ENCODE assay signal across 8 cellular contexts in the genomic region with DNA sequence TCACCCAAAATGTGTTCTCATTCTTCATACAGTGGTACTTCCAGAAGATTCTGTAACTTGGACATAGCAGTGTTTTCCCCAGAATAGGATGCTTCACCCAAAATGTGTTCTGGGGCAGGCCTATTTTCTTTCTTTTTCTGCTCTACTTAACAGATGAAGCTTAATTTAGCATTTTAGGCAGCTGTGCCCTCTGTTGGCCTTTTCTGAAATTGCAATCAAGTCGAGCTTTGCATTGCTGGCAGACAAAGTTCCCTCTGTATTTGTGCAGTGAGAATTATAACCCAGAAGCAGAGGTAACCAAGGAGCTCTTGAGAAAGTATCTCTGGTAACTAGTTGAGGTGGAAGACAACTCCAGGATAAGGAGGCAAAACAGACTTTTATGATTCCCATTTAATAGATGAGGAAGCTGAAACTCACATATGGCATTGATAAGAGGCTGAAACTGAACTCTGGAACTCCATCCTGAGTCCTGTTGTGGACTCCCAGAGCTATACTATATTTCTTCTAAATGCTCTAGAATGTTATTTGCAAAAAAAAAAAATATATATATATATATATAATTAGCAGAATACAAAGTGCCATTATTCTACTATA. TPM values are rescaled to one million over a fixed set of nuclear protein-coding genes. Genes with fewer than 3 reads are reported as not detected.
DNase-seq lines count a peak whose midpoint lies in the region; TF ChIP-seq lines count a peak whose summit lies in the region.

No MANE protein-coding gene starts in this region.

- TF ChIP-seq POLR2A in lower leg skin (IDR thresholded peaks at IDR 0.05) (no peak), tibial nerve (IDR thresholded peaks at IDR 0.05) (no peak)

- no peak overlapping the region for H3K4me2 ChIP-seq in mammary epithelial cell (ENCODE audit: insufficient read depth, low read depth, low read length)

- 0% methylated on average over 1 of the region's 1 CpG for WGBS in mammary epithelial cell (ENCODE audit: low coverage, missing lambda C conversion rate)
- 0% methylated on average over 1 of the region's 1 CpG for WGBS in lower leg skin, 2 donors
- WGBS in tibial nerve, 2 donors: 0% methylated on average over 1 of the region's 1 CpG

- in situ Hi-C loops in mammary epithelial cell (cut with MboI; ENCODE audit: low sequenced_read_pairs in 2 of 2): no loop called here

- no peaks in the 10 kb centered on the region for H3K79me2 ChIP-seq in mammary epithelial cell (ENCODE audit: insufficient read depth, low read length)

- intact Hi-C loops in mammary epithelial cell (cut with micrococcal nuclease) (loop anchor here (5.0 kb wide), 1 partner anchor 192 kb away; no protein-coding TSS in a partner anchor), lower leg skin (cut with DNase I; ENCODE audit: low total_unique reads) (no loop called here)

- H3K9ac ChIP-seq in mammary epithelial cell (ENCODE audit: insufficient read depth, low read length): no peak overlapping the region

- H2AFZ ChIP-seq in mammary epithelial cell (ENCODE audit: low read depth, low read length): no peak overlapping the region

- H3K9me3 ChIP-seq in AG04450 (ENCODE audit: control insufficient read depth, insufficient read depth, low read length): no peaks in the 10 kb centered on the region
- H3K9me3 ChIP-seq in mammary epithelial cell (replicated peaks; ENCODE audit: insufficient read depth, low read length): no peaks in the 10 kb centered on the region
- no peaks in the 10 kb centered on the region for H3K9me3 ChIP-seq in tibial nerve

- no peaks in the 10 kb centered on the region for H4K20me1 ChIP-seq in mammary epithelial cell (ENCODE audit: insufficient read depth, low read length)

- TF ChIP-seq CTCF in AG04450 (IDR thresholded peaks at IDR 0.05; ENCODE audit: low read depth, low read length) (peak; percentile 75), GM10248 (IDR thresholded peaks at IDR 0.05; ENCODE audit: control extremely low read depth, extremely low read depth, low read depth, missing control alignments) (peak; percentile 78), mammary epithelial cell (conservative IDR thresholded peaks at IDR 0.05 in 1 of 2, IDR thresholded peaks at IDR 0.05 in 1 of 2; ENCODE audit: extremely low read depth in 1 of 2, insufficient read depth in 1 of 2, low read depth in 1 of 2, low read length in 2 of 2) (peak; percentile 65 to 82), lower leg skin (IDR thresholded peaks at IDR 0.05) (no peak), tibial nerve (IDR thresholded peaks at IDR 0.05) (peak; percentile 58 to 72 (median 61))

- dilution Hi-C loops in mammary epithelial cell (cut with HindIII; ENCODE audit: low sequenced_read_pairs): no loop called here

- TF ChIP-seq EP300 in tibial nerve (IDR thresholded peaks at IDR 0.05): no peak

- no peaks in the 10 kb centered on the region for H3K36me3 ChIP-seq in mammary epithelial cell (ENCODE audit: insufficient read depth, low read length)
- peaks cover 0 to 10% (median 0%) of the 10 kb centered on the region in 3 donors for H3K36me3 ChIP-seq in tibial nerve

- CTCF ChIA-PET in AG04450 (lab: Charles Lee) (interaction anchor here (0.5 to 5.4 kb wide), 32 partner anchors 10 to 810 kb away, joined by 3 to 84 read pairs (median 4); no protein-coding TSS in a partner anchor), GM10248 (lab: Yijun Ruan, JAX) (interaction anchor here (0.7 to 4.0 kb wide), 24 partner anchors 8 to 755 kb away, joined by 3 to 37 read pairs (median 4); no protein-coding TSS in a partner anchor), mammary epithelial cell (lab: Charles Lee; ENCODE audit: low non-redundant PET) (no interaction called here)

- no peak overlapping the region for H3K27ac ChIP-seq in AG04450 (ENCODE audit: low read depth, low read length)
- H3K27ac ChIP-seq in mammary epithelial cell (ENCODE audit: insufficient read depth, low read depth, low read length): no peak overlapping the region
- H3K27ac ChIP-seq in tibial nerve: no peak overlapping the region

- H3K4me3 ChIP-seq in AG04450 (ENCODE audit: low read depth, low read length): no peak overlapping the region
- H3K4me3 ChIP-seq in mammary epithelial cell (replicated peaks in 1 of 3; ENCODE audit: insufficient read depth in 1 of 3, low read depth in 2 of 3, low read length in 3 of 3): no peak overlapping the region
- no peak overlapping the region for H3K4me3 ChIP-seq in lower leg skin (ENCODE audit: low read depth, poor library complexity, severe bottlenecking)
- no peak overlapping the region for H3K4me3 ChIP-seq in tibial nerve

- POLR2A ChIA-PET in AG04450 (lab: Yijun Ruan, JAX) (no interaction called here), GM10248 (lab: Yijun Ruan, JAX) (no interaction called here)

- H3K27me3 ChIP-seq in AG04450 (ENCODE audit: control insufficient read depth, insufficient read depth, low read length) (no peaks in the 10 kb centered on the region), mammary epithelial cell (ENCODE audit: insufficient read depth, low read length) (no peaks in the 10 kb centered on the region), tibial nerve (no peaks in the 10 kb centered on the region)

- H3K4me1 ChIP-seq in mammary epithelial cell (ENCODE audit: insufficient read depth, low read length): no peaks in the 10 kb centered on the region
- H3K4me1 ChIP-seq in tibial nerve: no peaks in the 10 kb centered on the region

- no TSS peak for BruUV-seq in mammary epithelial cell (replicated peaks; lab: Mats Ljungman, UMichigan)

- DNase-seq in AG04450 (ENCODE audit: low read depth, low spot score): peak; percentile 11
- DNase-seq in GM10248 (ENCODE audit: extremely low spot score): peak; percentile 45
- DNase-seq in HuH-7.5 (ENCODE audit: low spot score): peak; percentile 36
- peak; percentile 50 for DNase-seq in RKO (ENCODE audit: low spot score)
- DNase-seq in mammary epithelial cell: peak; percentile 34
- DNase-seq in lower leg skin (ENCODE audit: low spot score in 2 of 2): peak; percentile 25 to 32
- peak in 1 of 2 donors; percentile 64 for DNase-seq in tibial nerve (ENCODE audit: low spot score in 2 of 2)
- no peak for DNase-seq in amniotic stem cell (lab: John Stamatoyannopoulos, UW)

RNA-seq across cellular contexts. Expression of a gene that starts 50.3 kb away (rescaled TPM):
- polyA plus RNA-seq in AG04450 (2011; rRNA removed) (not detected in 2 replicates), mammary epithelial cell (0.37 TPM)
- not detected in 2 replicates for polyA minus RNA-seq in AG04450 (2011; rRNA and poly(A)+ RNA removed)
- total RNA-seq in mammary epithelial cell (10 to 100 TPM in 1 of 2 donors, under 1 TPM in 1; 0.07 to 18.3 TPM), lower leg skin (under 1 TPM in 1 of 4 donors, not detected in 3; 0.04 TPM), tibial nerve (1 to 10 TPM; 1.3 to 3.1 (median 2.1) TPM)
- polyA minus RNA-seq in mammary epithelial cell: not detected

Comparison
In these comparisons a context has a peak if more than half of its experiments do, and no peak if none do; other contexts are left out.
1. CTCF ChIP-seq: peak in AG04450 (single experiment), GM10248 (single experiment), mammary epithelial cell (2 of 2) and tibial nerve (5 of 5); none in lower leg skin (0 of 3).